1 cellular context compared by ENCODE assay signal in the genomic region with DNA sequence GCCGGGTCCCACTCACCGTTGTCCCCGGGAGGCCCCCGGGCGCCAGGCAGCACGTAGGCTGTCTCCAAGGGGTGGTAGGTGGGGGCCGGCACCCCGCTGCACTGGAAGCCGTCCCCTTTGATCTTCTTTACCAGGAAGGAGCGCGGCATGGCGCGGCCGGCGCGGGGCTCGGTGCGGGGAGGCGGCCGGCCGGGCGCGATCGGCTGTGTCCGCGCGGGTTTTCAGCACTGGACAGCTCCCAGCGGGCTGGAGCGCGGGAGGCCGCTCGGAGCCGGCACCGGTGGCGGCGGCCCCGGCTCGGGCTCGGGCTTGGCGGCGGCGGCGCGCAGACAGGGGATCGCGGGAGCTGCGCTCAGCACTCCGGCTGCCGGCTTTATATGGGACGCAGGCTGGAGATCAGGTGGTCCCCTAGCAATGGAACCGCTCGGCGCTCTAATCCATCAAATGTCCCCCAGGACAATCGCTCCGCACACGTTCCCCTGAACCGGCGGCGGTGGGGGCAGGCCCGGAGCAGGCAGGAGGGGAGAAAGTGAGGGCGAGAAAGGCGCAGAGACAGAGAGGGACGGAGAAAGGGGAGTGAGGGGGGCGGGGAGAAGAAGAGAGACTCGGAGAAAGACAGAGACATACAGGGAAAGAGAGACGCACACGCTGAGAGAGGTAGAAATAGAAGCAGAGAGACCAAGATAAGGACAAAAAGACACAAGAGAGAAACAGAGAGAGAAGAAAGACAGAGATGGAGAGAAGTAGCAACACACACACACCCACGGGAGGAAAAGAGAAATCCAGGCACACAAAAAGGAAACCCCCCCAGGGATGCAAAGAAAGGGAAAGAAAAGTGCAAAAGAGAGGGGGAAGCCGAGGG.
TF ChIP-seq lines count a peak whose summit lies in the region.

A gene (minus strand): TSS at position 350 of the 862 bp plus-strand sequence. CDS start 201 bp downstream, at position 149.

TF ChIP-seq in HepG2, 621 proteins besides CTCF, POLR2A, EP300 and RAD21 (continued from another document and continues in another):
- TF ChIP-seq, protein P1, sequence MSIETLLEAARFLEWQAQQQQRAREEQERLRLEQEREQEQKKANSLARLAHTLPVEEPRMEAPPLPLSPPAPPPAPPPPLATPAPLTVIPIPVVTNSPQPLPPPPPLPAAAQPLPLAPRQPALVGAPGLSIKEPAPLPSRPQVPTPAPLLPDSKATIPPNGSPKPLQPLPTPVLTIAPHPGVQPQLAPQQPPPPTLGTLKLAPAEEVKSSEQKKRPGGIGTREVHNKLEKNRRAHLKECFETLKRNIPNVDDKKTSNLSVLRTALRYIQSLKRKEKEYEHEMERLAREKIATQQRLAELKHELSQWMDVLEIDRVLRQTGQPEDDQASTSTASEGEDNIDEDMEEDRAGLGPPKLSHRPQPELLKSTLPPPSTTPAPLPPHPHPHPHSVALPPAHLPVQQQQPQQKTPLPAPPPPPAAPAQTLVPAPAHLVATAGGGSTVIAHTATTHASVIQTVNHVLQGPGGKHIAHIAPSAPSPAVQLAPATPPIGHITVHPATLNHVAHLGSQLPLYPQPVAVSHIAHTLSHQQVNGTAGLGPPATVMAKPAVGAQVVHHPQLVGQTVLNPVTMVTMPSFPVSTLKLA (IDR thresholded peaks at IDR 0.05), result no peak
- TF ChIP-seq PHF20 (CRISPR knock-in tag; IDR thresholded peaks at IDR 0.05) (peak; percentile 61; the same call in 1 of the 2 replicates), ZNF30 (CRISPR knock-in tag; IDR thresholded peaks at IDR 0.05) (peak; percentile 63; the same call in 1 of the 2 replicates), ZNF383 (CRISPR knock-in tag; IDR thresholded peaks at IDR 0.05; ENCODE audit: borderline replicate concordance) (no peak), ZFY (CRISPR knock-in tag; IDR thresholded peaks at IDR 0.05) (peak; percentile 79), XRCC5 (optimal IDR thresholded peaks at IDR 0.05; ENCODE audit: low read length) (peak; percentile 97), ZNF230 (CRISPR knock-in tag; IDR thresholded peaks at IDR 0.05) (peak; percentile 63; the same call in 1 of the 2 replicates), ZNF792 (CRISPR knock-in tag; IDR thresholded peaks at IDR 0.05) (peak; percentile 88; the same call in 1 of the 2 replicates), ZNF367 (CRISPR knock-in tag; IDR thresholded peaks at IDR 0.05; ENCODE audit: borderline replicate concordance) (peak; percentile 98; the same call in 1 of the 2 replicates), ZNF256 (CRISPR knock-in tag; conservative IDR thresholded peaks at IDR 0.05) (0 out of 2 replicates have a peak, but pooled peaks have one; percentile 15), ZNF451 (CRISPR knock-in tag; IDR thresholded peaks at IDR 0.05) (peak; percentile 99), ZNF484 (CRISPR knock-in tag; IDR thresholded peaks at IDR 0.05; ENCODE audit: borderline replicate concordance, low read depth) (no peak; the same call in 1 of the 2 replicates), TEAD2 (CRISPR knock-in tag; IDR thresholded peaks at IDR 0.05) (peak; percentile 89), TBX3 (IDR thresholded peaks at IDR 0.05; ENCODE audit: borderline replicate concordance) (no peak), KLF13 (CRISPR knock-in tag; IDR thresholded peaks at IDR 0.05) (no peak), ZNF790 (CRISPR knock-in tag; IDR thresholded peaks at IDR 0.05; ENCODE audit: borderline replicate concordance) (peak; percentile 100), NR2F6 (IDR thresholded peaks at IDR 0.05) (no peak), NR2F6 (CRISPR knock-in tag; IDR thresholded peaks at IDR 0.05) (no peak), SOX5 (CRISPR knock-in tag; IDR thresholded peaks at IDR 0.05; ENCODE audit: borderline replicate concordance) (peak; percentile 55; the same call in 1 of the 2 replicates), CEBPB (IDR thresholded peaks at IDR 0.05; ENCODE audit: borderline replicate concordance, low read depth, low read length) (no peak), ZNF567 (CRISPR knock-in tag; IDR thresholded peaks at IDR 0.05; ENCODE audit: borderline replicate concordance) (peak; percentile 94), SOX13 (IDR thresholded peaks at IDR 0.05) (no peak), SOX13 (CRISPR knock-in tag; conservative IDR thresholded peaks at IDR 0.05 in 1 of 2, IDR thresholded peaks at IDR 0.05 in 1 of 2) (peak in 1 of 2 experiments; percentile 66; a peak in 2 of 4 replicates), PHF5A (CRISPR knock-in tag; IDR thresholded peaks at IDR 0.05; ENCODE audit: low read depth, unreplicated experiment) (peak; percentile 60), ISL2 (CRISPR knock-in tag; IDR thresholded peaks at IDR 0.05) (peak; percentile 82), CC2D1A (CRISPR knock-in tag; IDR thresholded peaks at IDR 0.05) (no peak), WIZ (CRISPR knock-in tag; IDR thresholded peaks at IDR 0.05) (peak; percentile 97), SRSF1 (optimal IDR thresholded peaks at IDR 0.05; ENCODE audit: low read depth, low read length) (no peak), ZNF326 (CRISPR knock-in tag; IDR thresholded peaks at IDR 0.05; ENCODE audit: borderline replicate concordance) (no peak), ZNF768 (CRISPR knock-in tag; IDR thresholded peaks at IDR 0.05) (peak; percentile 75), ZNF225 (CRISPR knock-in tag; IDR thresholded peaks at IDR 0.05) (peak; percentile 97), PCBP1 (IDR thresholded peaks at IDR 0.05; ENCODE audit: borderline replicate concordance, low read depth, low read length) (no peak), NR3C1 (CRISPR knock-in tag; IDR thresholded peaks at IDR 0.05) (no peak), JUNB (CRISPR knock-in tag; IDR thresholded peaks at IDR 0.05; ENCODE audit: borderline replicate concordance) (peak; percentile 71; the same call in 1 of the 2 replicates), ZNF33B (CRISPR knock-in tag; IDR thresholded peaks at IDR 0.05) (peak; percentile 97), ZNF234 (CRISPR knock-in tag; conservative IDR thresholded peaks at IDR 0.05) (no peak), MEIS2 (CRISPR knock-in tag; IDR thresholded peaks at IDR 0.05) (peak; percentile 99), ZNF747 (CRISPR knock-in tag; IDR thresholded peaks at IDR 0.05; ENCODE audit: borderline replicate concordance) (peak; percentile 40; the same call in 1 of the 2 replicates), GATAD2A (CRISPR knock-in tag; IDR thresholded peaks at IDR 0.05) (0 out of 2 replicates have a peak, but pooled peaks have one; percentile 36), ELF3 (CRISPR knock-in tag; IDR thresholded peaks at IDR 0.05) (peak; percentile 93), ZNF331 (CRISPR knock-in tag; IDR thresholded peaks at IDR 0.05) (peak; percentile 97), TOPORS (CRISPR knock-in tag; IDR thresholded peaks at IDR 0.05) (peak; percentile 99), ZNF282 (IDR thresholded peaks at IDR 0.05; ENCODE audit: partially characterized antibody) (no peak), FOXK1 (CRISPR knock-in tag; IDR thresholded peaks at IDR 0.05; ENCODE audit: borderline replicate concordance, low read depth) (peak; percentile 70; the same call in 1 of the 2 replicates), MLLT10 (CRISPR knock-in tag; IDR thresholded peaks at IDR 0.05) (no peak), ZNF207 (IDR thresholded peaks at IDR 0.05; ENCODE audit: borderline replicate concordance) (no peak)
- TF ChIP-seq, protein P2, sequence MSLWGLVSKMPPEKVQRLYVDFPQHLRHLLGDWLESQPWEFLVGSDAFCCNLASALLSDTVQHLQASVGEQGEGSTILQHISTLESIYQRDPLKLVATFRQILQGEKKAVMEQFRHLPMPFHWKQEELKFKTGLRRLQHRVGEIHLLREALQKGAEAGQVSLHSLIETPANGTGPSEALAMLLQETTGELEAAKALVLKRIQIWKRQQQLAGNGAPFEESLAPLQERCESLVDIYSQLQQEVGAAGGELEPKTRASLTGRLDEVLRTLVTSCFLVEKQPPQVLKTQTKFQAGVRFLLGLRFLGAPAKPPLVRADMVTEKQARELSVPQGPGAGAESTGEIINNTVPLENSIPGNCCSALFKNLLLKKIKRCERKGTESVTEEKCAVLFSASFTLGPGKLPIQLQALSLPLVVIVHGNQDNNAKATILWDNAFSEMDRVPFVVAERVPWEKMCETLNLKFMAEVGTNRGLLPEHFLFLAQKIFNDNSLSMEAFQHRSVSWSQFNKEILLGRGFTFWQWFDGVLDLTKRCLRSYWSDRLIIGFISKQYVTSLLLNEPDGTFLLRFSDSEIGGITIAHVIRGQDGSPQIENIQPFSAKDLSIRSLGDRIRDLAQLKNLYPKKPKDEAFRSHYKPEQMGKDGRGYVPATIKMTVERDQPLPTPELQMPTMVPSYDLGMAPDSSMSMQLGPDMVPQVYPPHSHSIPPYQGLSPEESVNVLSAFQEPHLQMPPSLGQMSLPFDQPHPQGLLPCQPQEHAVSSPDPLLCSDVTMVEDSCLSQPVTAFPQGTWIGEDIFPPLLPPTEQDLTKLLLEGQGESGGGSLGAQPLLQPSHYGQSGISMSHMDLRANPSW (CRISPR knock-in tag; IDR thresholded peaks at IDR 0.05; ENCODE audit: borderline replicate concordance), result no peak
- TF ChIP-seq, protein P3, sequence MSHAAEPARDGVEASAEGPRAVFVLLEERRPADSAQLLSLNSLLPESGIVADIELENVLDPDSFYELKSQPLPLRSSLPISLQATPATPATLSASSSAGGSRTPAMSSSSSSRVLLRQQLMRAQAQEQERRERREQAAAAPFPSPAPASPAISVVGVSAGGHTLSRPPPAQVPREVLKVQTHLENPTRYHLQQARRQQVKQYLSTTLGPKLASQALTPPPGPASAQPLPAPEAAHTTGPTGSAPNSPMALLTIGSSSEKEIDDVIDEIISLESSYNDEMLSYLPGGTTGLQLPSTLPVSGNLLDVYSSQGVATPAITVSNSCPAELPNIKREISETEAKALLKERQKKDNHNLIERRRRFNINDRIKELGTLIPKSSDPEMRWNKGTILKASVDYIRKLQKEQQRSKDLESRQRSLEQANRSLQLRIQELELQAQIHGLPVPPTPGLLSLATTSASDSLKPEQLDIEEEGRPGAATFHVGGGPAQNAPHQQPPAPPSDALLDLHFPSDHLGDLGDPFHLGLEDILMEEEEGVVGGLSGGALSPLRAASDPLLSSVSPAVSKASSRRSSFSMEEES (CRISPR knock-in tag; IDR thresholded peaks at IDR 0.05), result peak; percentile 70; the same call in 1 of the 2 replicates
- TF ChIP-seq, protein P4, sequence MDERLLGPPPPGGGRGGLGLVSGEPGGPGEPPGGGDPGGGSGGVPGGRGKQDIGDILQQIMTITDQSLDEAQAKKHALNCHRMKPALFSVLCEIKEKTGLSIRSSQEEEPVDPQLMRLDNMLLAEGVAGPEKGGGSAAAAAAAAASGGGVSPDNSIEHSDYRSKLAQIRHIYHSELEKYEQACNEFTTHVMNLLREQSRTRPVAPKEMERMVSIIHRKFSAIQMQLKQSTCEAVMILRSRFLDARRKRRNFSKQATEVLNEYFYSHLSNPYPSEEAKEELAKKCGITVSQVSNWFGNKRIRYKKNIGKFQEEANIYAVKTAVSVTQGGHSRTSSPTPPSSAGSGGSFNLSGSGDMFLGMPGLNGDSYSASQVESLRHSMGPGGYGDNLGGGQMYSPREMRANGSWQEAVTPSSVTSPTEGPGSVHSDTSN (CRISPR knock-in tag; IDR thresholded peaks at IDR 0.05), result no peak
- TF ChIP-seq, protein P5, sequence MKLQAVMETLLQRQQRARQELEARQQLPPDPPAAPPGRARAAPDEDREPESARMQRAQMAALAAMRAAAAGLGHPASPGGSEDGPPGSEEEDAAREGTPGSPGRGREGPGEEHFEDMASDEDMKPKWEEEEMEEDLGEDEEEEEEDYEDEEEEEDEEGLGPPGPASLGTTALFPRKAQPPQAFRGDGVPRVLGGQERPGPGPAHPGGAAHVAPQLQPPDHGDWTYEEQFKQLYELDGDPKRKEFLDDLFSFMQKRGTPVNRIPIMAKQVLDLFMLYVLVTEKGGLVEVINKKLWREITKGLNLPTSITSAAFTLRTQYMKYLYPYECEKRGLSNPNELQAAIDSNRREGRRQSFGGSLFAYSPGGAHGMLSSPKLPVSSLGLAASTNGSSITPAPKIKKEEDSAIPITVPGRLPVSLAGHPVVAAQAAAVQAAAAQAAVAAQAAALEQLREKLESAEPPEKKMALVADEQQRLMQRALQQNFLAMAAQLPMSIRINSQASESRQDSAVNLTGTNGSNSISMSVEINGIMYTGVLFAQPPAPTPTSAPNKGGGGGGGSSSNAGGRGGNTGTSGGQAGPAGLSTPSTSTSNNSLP (IDR thresholded peaks at IDR 0.05; ENCODE audit: low read depth, low read length), result no peak
- TF ChIP-seq, protein P6, sequence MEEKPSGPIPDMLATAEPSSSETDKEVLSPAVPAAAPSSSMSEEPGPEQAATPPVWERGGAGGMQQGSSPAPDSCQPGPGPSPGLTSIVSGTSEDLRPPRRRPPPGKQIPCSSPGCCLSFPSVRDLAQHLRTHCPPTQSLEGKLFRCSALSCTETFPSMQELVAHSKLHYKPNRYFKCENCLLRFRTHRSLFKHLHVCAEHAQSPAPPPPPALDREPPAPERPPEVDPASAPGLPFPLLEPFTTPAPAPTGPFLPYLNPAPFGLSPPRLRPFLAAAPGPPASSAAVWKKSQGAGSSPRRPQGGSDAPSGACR (CRISPR knock-in tag; IDR thresholded peaks at IDR 0.05), result no peak
- TF ChIP-seq, protein P7, sequence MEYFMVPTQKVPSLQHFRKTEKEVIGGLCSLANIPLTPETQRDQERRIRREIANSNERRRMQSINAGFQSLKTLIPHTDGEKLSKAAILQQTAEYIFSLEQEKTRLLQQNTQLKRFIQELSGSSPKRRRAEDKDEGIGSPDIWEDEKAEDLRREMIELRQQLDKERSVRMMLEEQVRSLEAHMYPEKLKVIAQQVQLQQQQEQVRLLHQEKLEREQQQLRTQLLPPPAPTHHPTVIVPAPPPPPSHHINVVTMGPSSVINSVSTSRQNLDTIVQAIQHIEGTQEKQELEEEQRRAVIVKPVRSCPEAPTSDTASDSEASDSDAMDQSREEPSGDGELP (IDR thresholded peaks at IDR 0.05; ENCODE audit: borderline replicate concordance, low read depth), result 0 out of 2 replicates have a peak, but pooled peaks have one; percentile 35
- TF ChIP-seq, protein P8, sequence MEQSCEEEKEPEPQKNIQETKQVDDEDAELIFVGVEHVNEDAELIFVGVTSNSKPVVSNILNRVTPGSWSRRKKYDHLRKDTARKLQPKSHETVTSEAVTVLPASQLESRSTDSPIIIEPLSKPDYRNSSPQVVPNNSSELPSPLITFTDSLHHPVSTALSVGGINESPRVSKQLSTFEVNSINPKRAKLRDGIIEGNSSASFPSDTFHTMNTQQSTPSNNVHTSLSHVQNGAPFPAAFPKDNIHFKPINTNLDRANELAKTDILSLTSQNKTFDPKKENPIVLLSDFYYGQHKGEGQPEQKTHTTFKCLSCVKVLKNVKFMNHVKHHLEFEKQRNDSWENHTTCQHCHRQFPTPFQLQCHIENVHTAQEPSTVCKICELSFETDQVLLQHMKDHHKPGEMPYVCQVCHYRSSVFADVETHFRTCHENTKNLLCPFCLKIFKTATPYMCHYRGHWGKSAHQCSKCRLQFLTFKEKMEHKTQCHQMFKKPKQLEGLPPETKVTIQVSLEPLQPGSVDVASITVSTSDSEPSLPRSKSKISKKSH (CRISPR knock-in tag; IDR thresholded peaks at IDR 0.05; ENCODE audit: borderline replicate concordance), result peak; percentile 32; the same call in 1 of the 2 replicates
- TF ChIP-seq, protein P9, sequence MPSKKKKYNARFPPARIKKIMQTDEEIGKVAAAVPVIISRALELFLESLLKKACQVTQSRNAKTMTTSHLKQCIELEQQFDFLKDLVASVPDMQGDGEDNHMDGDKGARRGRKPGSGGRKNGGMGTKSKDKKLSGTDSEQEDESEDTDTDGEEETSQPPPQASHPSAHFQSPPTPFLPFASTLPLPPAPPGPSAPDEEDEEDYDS (CRISPR knock-in tag; IDR thresholded peaks at IDR 0.05), result peak; percentile 38; the same call in 1 of the 2 replicates
